ENCODE assay signal across 1 cellular context in genomic region chr19:55476100-55476775, GRCh38.
TF ChIP-seq lines count a peak whose summit lies in the region.

TSS of gene ZNF628 (plus strand) at chr19:55476617. CDS start at chr19:55479911, 3,294 bp downstream.

TF ChIP-seq in HepG2, 621 proteins besides CTCF, POLR2A, EP300 and RAD21 (continued from another document and continues in another):
- no peak for TF ChIP-seq CSRNP2 (CRISPR knock-in tag; conservative IDR thresholded peaks at IDR 0.05; ENCODE audit: low read depth)
- no peak for TF ChIP-seq SNRNP70 (IDR thresholded peaks at IDR 0.05; ENCODE audit: low read depth, low read length)
- TF ChIP-seq ZBTB20 (CRISPR knock-in tag; IDR thresholded peaks at IDR 0.05; ENCODE audit: borderline replicate concordance, low read depth) = peak; percentile 88; the same call in 1 of the 2 replicates
- TF ChIP-seq PRPF4 (IDR thresholded peaks at IDR 0.05; ENCODE audit: low read depth, low read length, poor library complexity, severe bottlenecking) = no peak
- TF ChIP-seq FOXK1 (CRISPR knock-in tag; IDR thresholded peaks at IDR 0.05; ENCODE audit: borderline replicate concordance, low read depth) = peak; percentile 74; the same call in 1 of the 2 replicates
- peak; percentile 98 for TF ChIP-seq ZBTB25 (CRISPR knock-in tag; IDR thresholded peaks at IDR 0.05)
- peak; percentile 85; the same call in 1 of the 2 replicates for TF ChIP-seq SALL2 (CRISPR knock-in tag; IDR thresholded peaks at IDR 0.05)
- no peak for TF ChIP-seq ZNF660 (CRISPR knock-in tag; IDR thresholded peaks at IDR 0.05; ENCODE audit: borderline replicate concordance, low read depth)
- no peak for TF ChIP-seq SIN3B (IDR thresholded peaks at IDR 0.05; ENCODE audit: low read length)
- TF ChIP-seq POLR2AphosphoS5 (IDR thresholded peaks at IDR 0.05; ENCODE audit: low read depth, low read length) = peak; percentile 35; the same call in 1 of the 2 replicates
- TF ChIP-seq ZNF510 (CRISPR knock-in tag; IDR thresholded peaks at IDR 0.05; ENCODE audit: low read depth) = peak; percentile 92; the same call in 1 of the 2 replicates
- TF ChIP-seq ZBTB1 (CRISPR knock-in tag; IDR thresholded peaks at IDR 0.05; ENCODE audit: borderline replicate concordance) = no peak
- no peak for TF ChIP-seq DPF2 (CRISPR knock-in tag; IDR thresholded peaks at IDR 0.05; ENCODE audit: borderline replicate concordance, low read depth)
- 0 out of 2 replicates have a peak, but pooled peaks have one; percentile 22 for TF ChIP-seq ZNF652 (CRISPR knock-in tag; IDR thresholded peaks at IDR 0.05; ENCODE audit: borderline replicate concordance, low read depth)
- TF ChIP-seq PHB2 (IDR thresholded peaks at IDR 0.05; ENCODE audit: partially characterized antibody) = no peak
- 0 out of 2 replicates have a peak, but pooled peaks have one; percentile 53 for TF ChIP-seq HMGXB3 (CRISPR knock-in tag; IDR thresholded peaks at IDR 0.05; ENCODE audit: borderline replicate concordance)
- no peak for TF ChIP-seq RFX3 (CRISPR knock-in tag; IDR thresholded peaks at IDR 0.05)
- TF ChIP-seq TEAD3 (CRISPR knock-in tag; optimal IDR thresholded peaks at IDR 0.05; ENCODE audit: borderline replicate concordance) = no peak
- TF ChIP-seq CENPBD1 (CRISPR knock-in tag; IDR thresholded peaks at IDR 0.05; ENCODE audit: borderline replicate concordance, low read depth) = 0 out of 2 replicates have a peak, but pooled peaks have one; percentile 31
- no peak for TF ChIP-seq RELA (CRISPR knock-in tag; IDR thresholded peaks at IDR 0.05)
- no peak for TF ChIP-seq MEIS1 (CRISPR knock-in tag; IDR thresholded peaks at IDR 0.05; ENCODE audit: borderline replicate concordance)
- no peak for TF ChIP-seq KDM4B (CRISPR knock-in tag; IDR thresholded peaks at IDR 0.05)
- TF ChIP-seq KDM6A (CRISPR knock-in tag; IDR thresholded peaks at IDR 0.05; ENCODE audit: low read depth) = no peak
- TF ChIP-seq HINFP (CRISPR knock-in tag; IDR thresholded peaks at IDR 0.05; ENCODE audit: low read depth) = peak; percentile 53; the same call in 1 of the 2 replicates
- no peak for TF ChIP-seq GRHL1 (CRISPR knock-in tag; conservative IDR thresholded peaks at IDR 0.05)
- peak; percentile 70; the same call in 1 of the 2 replicates for TF ChIP-seq MYPOP (CRISPR knock-in tag; IDR thresholded peaks at IDR 0.05)
- TF ChIP-seq CENPX (CRISPR knock-in tag; IDR thresholded peaks at IDR 0.05) = no peak
- TF ChIP-seq TARDBP (CRISPR knock-in tag; IDR thresholded peaks at IDR 0.05) = no peak; the same call in 1 of the 2 replicates
- TF ChIP-seq SSRP1 (CRISPR knock-in tag; IDR thresholded peaks at IDR 0.05) = no peak
- peak; percentile 80 for TF ChIP-seq ZNF772 (CRISPR knock-in tag; IDR thresholded peaks at IDR 0.05)
- TF ChIP-seq ZNF235 (CRISPR knock-in tag; IDR thresholded peaks at IDR 0.05; ENCODE audit: borderline replicate concordance) = no peak; the same call in 1 of the 2 replicates
- no peak for TF ChIP-seq SRSF9 (IDR thresholded peaks at IDR 0.05; ENCODE audit: borderline replicate concordance, insufficient read depth, low read depth, low read length, poor library complexity, severe bottlenecking)
- TF ChIP-seq CAMTA2 (CRISPR knock-in tag; IDR thresholded peaks at IDR 0.05; ENCODE audit: borderline replicate concordance) = no peak
- TF ChIP-seq ZNF160 (CRISPR knock-in tag; IDR thresholded peaks at IDR 0.05) = peak; percentile 76; the same call in 1 of the 2 replicates
- TF ChIP-seq ELF3 (CRISPR knock-in tag; IDR thresholded peaks at IDR 0.05) = no peak; the same call in 1 of the 2 replicates
- no peak for TF ChIP-seq PBX2 (CRISPR knock-in tag; IDR thresholded peaks at IDR 0.05)
- TF ChIP-seq ZNF777 (CRISPR knock-in tag; IDR thresholded peaks at IDR 0.05) = peak; percentile 29; the same call in 1 of the 2 replicates
- TF ChIP-seq ZNF275 (CRISPR knock-in tag; IDR thresholded peaks at IDR 0.05; ENCODE audit: borderline replicate concordance) = no peak
- no peak for TF ChIP-seq ZNF850 (CRISPR knock-in tag; conservative IDR thresholded peaks at IDR 0.05)
- TF ChIP-seq ZNF83 (CRISPR knock-in tag; IDR thresholded peaks at IDR 0.05; ENCODE audit: borderline replicate concordance) = peak; percentile 66; the same call in 1 of the 2 replicates
- no peak for TF ChIP-seq CBX1 (IDR thresholded peaks at IDR 0.05; ENCODE audit: low read depth)
- TF ChIP-seq NFE2 (CRISPR knock-in tag; IDR thresholded peaks at IDR 0.05) = no peak
- no peak for TF ChIP-seq ZBTB44 (CRISPR knock-in tag; IDR thresholded peaks at IDR 0.05)
- no peak for TF ChIP-seq SMARCE1 (IDR thresholded peaks at IDR 0.05; ENCODE audit: borderline replicate concordance)
- TF ChIP-seq SAFB2 (CRISPR knock-in tag; IDR thresholded peaks at IDR 0.05; ENCODE audit: borderline replicate concordance, low read depth) = peak; percentile 67
